In genomic region chr20:10565922-10566897, GRCh38 we compare ENCODE assay signal across 18 cellular contexts.
DNase-seq lines count a peak whose midpoint lies in the region; ATAC-seq, FAIRE-seq and TF ChIP-seq lines count a peak whose summit lies in the region.
"Had no signal": no experiment of that assay in that cellular context is flagged by ENCODE, and none has a peak within 500 bp of the region (broad histone marks: within the 10 kb centered on the region; RNA-seq: fewer than 3 reads in every experiment).

No MANE protein-coding gene starts in this region.

- H3K27ac ChIP-seq in A549 (peak overlapping the region in 1 of 2 experiments; percentile 56; a peak in 1 of 6 replicates), ascending aorta (peak overlapping the region; percentile 85 to 88), sigmoid colon (peak overlapping the region in 1 of 4 donors; percentile 34)
- no peak overlapping the region for H3K27ac ChIP-seq in CD8-positive, alpha-beta T cell (ENCODE audit: low read depth, low read length)

- H3K4me2 ChIP-seq in A549 = peak overlapping the region; percentile 25

- H3K27me3 ChIP-seq in ascending aorta (no peaks in the 10 kb centered on the region), sigmoid colon (no peaks in the 10 kb centered on the region)
- no peaks in the 10 kb centered on the region for H3K27me3 ChIP-seq in CD8-positive, alpha-beta T cell (ENCODE audit: insufficient read depth, low read length)
- H3K27me3 ChIP-seq: pancreas had no signal

- no peaks in the 10 kb centered on the region for H3K27me3 Mint-ChIP-seq in CD8-positive, alpha-beta T cell (ENCODE audit: low read depth)
- H3K27me3 Mint-ChIP-seq: dendritic cell treated with granulocyte-macrophage colony-stimulating factor and Interleukin-4, amounts not matched to agents 40 ng/mL and 50 ng/mL, for 4 days had no signal

- H3K27ac Mint-ChIP-seq in CD8-positive, alpha-beta T cell = no peak overlapping the region
- H3K27ac Mint-ChIP-seq: dendritic cell treated with granulocyte-macrophage colony-stimulating factor and Interleukin-4, amounts not matched to agents 40 ng/mL and 50 ng/mL, for 4 days; T-helper 1 cell treated with Interleukin-12 subunit alpha and Interleukin-12 subunit beta and Interleukin-4 antibody, amounts not matched to agents 30 μg/mL and 1 μg/mL, for 36 hours had no signal

- peak; percentile 16 to 67; a peak in 3 of 6 replicates for ATAC-seq in A549
- no peak for ATAC-seq in CD8-positive, alpha-beta T cell

- TF ChIP-seq EP300 in A549 (IDR thresholded peaks at IDR 0.05) = no peak
- no peak for TF ChIP-seq EP300 in sigmoid colon (IDR thresholded peaks at IDR 0.05)

- TF ChIP-seq POLR2A in A549 (IDR thresholded peaks at IDR 0.05; ENCODE audit: low read length) (no peak), sigmoid colon (IDR thresholded peaks at IDR 0.05) (no peak)

- peaks cover 56% of the 10 kb centered on the region for H3K36me3 Mint-ChIP-seq in CD8-positive, alpha-beta T cell

- POLR2A ChIA-PET in A549 (lab: Yijun Ruan, JAX) = interaction anchor here (1.7 kb wide), 1 partner anchor 69 kb away, joined by 5 read pairs; no protein-coding TSS in a partner anchor
- POLR2A ChIA-PET in CD8-positive, alpha-beta T cell (lab: Charles Lee) = interaction anchor here (1.0 kb wide), 1 partner anchor 9 kb away, joined by 3 read pairs; no protein-coding TSS in a partner anchor

- 73% methylated on average over 8 of the region's 8 CpGs for WGBS in A549 (ENCODE audit: missing lambda C conversion rate)
- WGBS in sigmoid colon, 2 donors = 32 to 68% methylated on average over 8 of the region's 8 CpGs

- CTCF ChIA-PET in A549 (lab: Yijun Ruan, JAX) = interaction anchor here (0.7 to 1.5 kb wide), 7 partner anchors 8 to 587 kb away, joined by 3 to 9 read pairs (median 4); no protein-coding TSS in a partner anchor
- CTCF ChIA-PET in CD8-positive, alpha-beta T cell (lab: Charles Lee) = no interaction called here

- no peaks in the 10 kb centered on the region for H3K9me3 ChIP-seq in A549
- H3K9me3 ChIP-seq in ascending aorta = peaks cover 0 to 5% of the 10 kb centered on the region in 2 donors
- no peaks in the 10 kb centered on the region for H3K9me3 ChIP-seq in sigmoid colon
- no peaks in the 10 kb centered on the region for H3K9me3 ChIP-seq in CD8-positive, alpha-beta T cell (ENCODE audit: low read length)
- H3K9me3 ChIP-seq: pancreas had no signal

- no peaks in the 10 kb centered on the region for H3K36me3 ChIP-seq in ascending aorta
- H3K36me3 ChIP-seq in sigmoid colon = no peaks in the 10 kb centered on the region
- H3K36me3 ChIP-seq in CD8-positive, alpha-beta T cell (ENCODE audit: insufficient read depth, low read length) = no peaks in the 10 kb centered on the region
- H3K36me3 ChIP-seq: pancreas had no signal

- H3K9me3 Mint-ChIP-seq in CD8-positive, alpha-beta T cell = no peaks in the 10 kb centered on the region
- H3K9me3 Mint-ChIP-seq: T-helper 1 cell treated with Interleukin-12 subunit alpha and Interleukin-12 subunit beta and Interleukin-4 antibody, amounts not matched to agents 30 μg/mL and 1 μg/mL, for 36 hours had no signal

- TF ChIP-seq CTCF in A549 (IDR thresholded peaks at IDR 0.05) (no peak), ascending aorta (IDR thresholded peaks at IDR 0.05) (no peak), sigmoid colon (IDR thresholded peaks at IDR 0.05) (no peak)
- TF ChIP-seq CTCF in CD8-positive, alpha-beta T cell (IDR thresholded peaks at IDR 0.05) = no peak

- FAIRE-seq in A549 (lab: Jason Lieb, UNC) (no peak), HTR-8/SVneo (lab: Jason Lieb, UNC) (no peak)
- FAIRE-seq: GM12891, pancreas had no signal

- peaks cover 22% of the 10 kb centered on the region for H3K4me1 Mint-ChIP-seq in CD8-positive, alpha-beta T cell (ENCODE audit: low read depth)

- H3K4me1 ChIP-seq in A549 (peaks cover 19% of the 10 kb centered on the region), ascending aorta (peaks cover 4 to 10% of the 10 kb centered on the region in 2 donors), sigmoid colon (peaks cover 0 to 3% (median 0%) of the 10 kb centered on the region in 4 donors)
- peaks cover 2% of the 10 kb centered on the region for H3K4me1 ChIP-seq in CD8-positive, alpha-beta T cell (ENCODE audit: insufficient read depth, low read length)
- H3K4me1 ChIP-seq: pancreas had no signal

- intact Hi-C loops in ascending aorta (cut with DNase I) = no loop called here
- intact Hi-C loops in sigmoid colon (cut with DNase I) = no loop called here
- intact Hi-C loops in CD8-positive, alpha-beta T cell (cut with DNase I, micrococcal nuclease) = no loop called here

- H3K4me3 ChIP-seq in A549 (no peak overlapping the region), ascending aorta (no peak overlapping the region), sigmoid colon (no peak overlapping the region)
- H3K4me3 ChIP-seq in CD8-positive, alpha-beta T cell (ENCODE audit: low read depth, low read length) = no peak overlapping the region
- H3K4me3 ChIP-seq: pancreas had no signal

- no peak overlapping the region for H3K4me3 Mint-ChIP-seq in CD8-positive, alpha-beta T cell
- H3K4me3 Mint-ChIP-seq: dendritic cell treated with granulocyte-macrophage colony-stimulating factor and Interleukin-4, amounts not matched to agents 40 ng/mL and 50 ng/mL, for 4 days; T-helper 1 cell treated with Interleukin-12 subunit alpha and Interleukin-12 subunit beta and Interleukin-4 antibody, amounts not matched to agents 30 μg/mL and 1 μg/mL, for 36 hours had no signal

- no peak for TF ChIP-seq RAD21 in A549 (conservative IDR thresholded peaks at IDR 0.05 in 1 of 2, IDR thresholded peaks at IDR 0.05 in 1 of 2)

- DNase-seq in A549 (ENCODE audit: low read depth in 1 of 2, low spot score in 1 of 2) (peak in 1 of 2 experiments; percentile 57), ELR (ENCODE audit: low read depth) (peak; percentile 13), ascending aorta (ENCODE audit: low spot score in 2 of 2) (no peak), lung microvascular endothelial cell (ENCODE audit: low read depth in 2 of 2) (peak; percentile 74 to 96), hippocampal formation (lab: John Stamatoyannopoulos, UW) (no peak), sigmoid colon (no peak), HTR-8/SVneo (ENCODE audit: insufficient read length, low spot score) (no peak)
- DNase-seq in CD8-positive, alpha-beta T cell = no peak
- DNase-seq: activated CD4-positive, alpha-beta T cell treated with anti-CD3 and anti-CD28 coated beads for 4 hours; activated T-cell treated with anti-CD3 and anti-CD28 coated beads for 4 hours; NCI-H1092 treated with DMSO at 0.1 percent for 48 hours; NCI-H526; pancreas; RPMI8226; stimulated activated CD4-positive, alpha-beta T cell treated with anti-CD3 and anti-CD28 coated beads, Interleukin-15, amount 100 ng/mL, for 24 hours had no signal

TF ChIP-seq in A549, 52 proteins besides CTCF, POLR2A, EP300 and RAD21:
- no peak for TF ChIP-seq NFE2L2 (conservative IDR thresholded peaks at IDR 0.05; ENCODE audit: low read length)
- no peak for TF ChIP-seq PHF8 (IDR thresholded peaks at IDR 0.05; ENCODE audit: borderline replicate concordance, low read depth)
- TF ChIP-seq MAZ (IDR thresholded peaks at IDR 0.05; ENCODE audit: borderline replicate concordance, low read depth, low read length) = no peak
- no peak for TF ChIP-seq MAX (IDR thresholded peaks at IDR 0.05)
- no peak for TF ChIP-seq EHF (CRISPR knock-in tag; IDR thresholded peaks at IDR 0.05)
- no peak for TF ChIP-seq MAFK (IDR thresholded peaks at IDR 0.05; ENCODE audit: partially characterized antibody)
- TF ChIP-seq CHD4 (IDR thresholded peaks at IDR 0.05; ENCODE audit: borderline replicate concordance) = no peak
- no peak for TF ChIP-seq KDM1A (IDR thresholded peaks at IDR 0.05; ENCODE audit: low read depth)
- TF ChIP-seq CEBPB (IDR thresholded peaks at IDR 0.05) = no peak
- no peak for TF ChIP-seq RFX5 (IDR thresholded peaks at IDR 0.05)
- TF ChIP-seq ZSCAN20 (CRISPR knock-in tag; IDR thresholded peaks at IDR 0.05) = no peak
- no peak for TF ChIP-seq RNF2 (IDR thresholded peaks at IDR 0.05; ENCODE audit: borderline replicate concordance, low read depth)
- TF ChIP-seq EHMT2 (IDR thresholded peaks at IDR 0.05; ENCODE audit: low read depth) = no peak

Comparison
In these comparisons a context has a peak if more than half of its experiments do, and no peak if none do; other contexts are left out.
1. DNase-seq: peak in ELR (single experiment) and lung microvascular endothelial cell (2 of 2); none in ascending aorta (0 of 2), hippocampal formation (0 of 2), sigmoid colon (single experiment), CD8-positive, alpha-beta T cell (0 of 7) and HTR-8/SVneo (single experiment).